11 cellular contexts compared by ENCODE assay signal in the genomic region with DNA sequence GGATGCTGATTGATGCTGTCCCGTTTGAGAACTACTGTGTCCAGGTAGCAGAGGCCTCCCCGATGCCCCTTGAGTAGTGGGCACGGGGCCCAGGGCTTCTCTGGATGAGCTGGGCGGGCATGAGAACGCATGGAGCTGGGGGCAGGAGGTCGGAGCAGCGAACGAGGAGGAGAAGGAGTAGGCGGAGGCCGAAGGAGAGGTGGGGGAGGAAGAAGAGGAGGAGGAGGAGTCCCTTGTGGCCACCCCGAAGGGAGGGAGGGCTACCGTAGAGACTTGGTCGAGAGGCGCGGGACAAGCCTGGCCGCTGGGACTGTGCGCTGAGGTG.
DNase-seq lines count a peak whose midpoint lies in the region; ATAC-seq and TF ChIP-seq lines count a peak whose summit lies in the region.
"Had no signal": no experiment of that assay in that cellular context is flagged by ENCODE, and none has a peak within 500 bp of the region (broad histone marks: within the 10 kb centered on the region; RNA-seq: fewer than 3 reads in every experiment).

No MANE protein-coding gene starts in this region.

- H3K4me1 Mint-ChIP-seq in IgD-negative memory B cell = peaks cover 10 to 35% (median 30%) of the 10 kb centered on the region in 3 donors
- H3K4me1 Mint-ChIP-seq in endodermal cell = peaks cover 4% of the 10 kb centered on the region
- H3K4me1 Mint-ChIP-seq in neural crest cell = peaks cover 28% of the 10 kb centered on the region

- no peak for ATAC-seq in foreskin keratinocyte

- H3K27me3 Mint-ChIP-seq in IgD-negative memory B cell (peaks cover 34% of the 10 kb centered on the region), endodermal cell (ENCODE audit: insufficient read depth) (peaks cover 71% of the 10 kb centered on the region), neural crest cell (ENCODE audit: low read depth) (peaks cover 75% of the 10 kb centered on the region)

- H3K4me3 ChIP-seq in endodermal cell (ENCODE audit: low read length) = peak overlapping the region; percentile 83

- peaks cover 0 to 3% (median 0%) of the 10 kb centered on the region in 3 donors for H3K9me3 Mint-ChIP-seq in IgD-negative memory B cell
- peaks cover 5% of the 10 kb centered on the region for H3K9me3 Mint-ChIP-seq in endodermal cell
- H3K9me3 Mint-ChIP-seq in neural crest cell = no peaks in the 10 kb centered on the region

- H3K27me3 ChIP-seq in endodermal cell (ENCODE audit: control insufficient read depth, insufficient read depth, low read length, poor library complexity, severe bottlenecking) = peaks cover 66% of the 10 kb centered on the region
- peaks cover 55% of the 10 kb centered on the region for H3K27me3 ChIP-seq in foreskin keratinocyte

- H3K36me3 Mint-ChIP-seq in IgD-negative memory B cell = peaks cover 2% of the 10 kb centered on the region
- no peaks in the 10 kb centered on the region for H3K36me3 Mint-ChIP-seq in endodermal cell (ENCODE audit: low read depth)
- no peaks in the 10 kb centered on the region for H3K36me3 Mint-ChIP-seq in neural crest cell (ENCODE audit: low read depth)

- H3K4me3 Mint-ChIP-seq in IgD-negative memory B cell = peak overlapping the region; percentile 75 to 97 (median 87)
- peak overlapping the region; percentile 77 for H3K4me3 Mint-ChIP-seq in endodermal cell
- H3K4me3 Mint-ChIP-seq in neural crest cell = peak overlapping the region; percentile 48

- WGBS in endodermal cell (ENCODE audit: insufficient coverage in 1 of 2, insufficient read length in 1 of 2), 2 experiments = 0 to 2% methylated on average over 4 to 17 of the region's 17 CpGs

- peak overlapping the region; percentile 47 to 88 (median 64) for H3K27ac Mint-ChIP-seq in IgD-negative memory B cell
- no peak overlapping the region for H3K27ac Mint-ChIP-seq in endodermal cell
- H3K27ac Mint-ChIP-seq in neural crest cell (ENCODE audit: unreplicated experiment) = no peak overlapping the region

- H3K9me3 ChIP-seq in endodermal cell (ENCODE audit: control insufficient read depth, low read length) = no peaks in the 10 kb centered on the region

- TF ChIP-seq CTCF in endodermal cell (conservative IDR thresholded peaks at IDR 0.05) (no peak), neural crest cell (conservative IDR thresholded peaks at IDR 0.05) (no peak), foreskin keratinocyte (conservative IDR thresholded peaks at IDR 0.05) (no peak)

- H3K4me1 ChIP-seq in endodermal cell (ENCODE audit: control insufficient read depth, insufficient read depth, low read length) (no peaks in the 10 kb centered on the region), foreskin keratinocyte (no peaks in the 10 kb centered on the region)

- H3K27ac ChIP-seq in endodermal cell (ENCODE audit: low read depth, low read length) (no peak overlapping the region), foreskin keratinocyte (no peak overlapping the region)

- DNase-seq in GM03348 (ENCODE audit: low spot score) (peak; percentile 6), endodermal cell (peak; percentile 78), neural crest cell (ENCODE audit: low read depth, low spot score) (no peak), COLO668 (lab: John Stamatoyannopoulos, UW; ENCODE audit: unreplicated experiment) (no peak), C1 segment of cervical spinal cord (lab: John Stamatoyannopoulos, UW) (no peak), foreskin keratinocyte (no peak)
- DNase-seq in stimulated activated CD4-positive, alpha-beta T cell treated with anti-CD3 and anti-CD28 coated beads, Interleukin-15, amount 100 ng/mL, for 24 hours = no peak
- DNase-seq: midbrain; stimulated activated CD4-positive, alpha-beta T cell treated with anti-CD3 and anti-CD28 coated beads, Interleukin-4, amount 100 ng/mL, for 4 hours; T1000 had no signal

- H3K36me3 ChIP-seq in endodermal cell (ENCODE audit: control insufficient read depth, insufficient read depth, low read length) = no peaks in the 10 kb centered on the region

- H3K9ac ChIP-seq in endodermal cell (ENCODE audit: extremely low read depth, low read length, poor library complexity, severe bottlenecking) = no peak overlapping the region

Comparison
In these comparisons a context has a peak if more than half of its experiments do, and no peak if none do; other contexts are left out.
1. DNase-seq: peak in GM03348 (single experiment) and endodermal cell (single experiment); none in neural crest cell (single experiment), COLO668 (single experiment), C1 segment of cervical spinal cord (0 of 14), foreskin keratinocyte (0 of 2) and stimulated activated CD4-positive, alpha-beta T cell treated with anti-CD3 and anti-CD28 coated beads, Interleukin-15, amount 100 ng/mL, for 24 hours (single experiment).
2. H3K27ac Mint-ChIP-seq: peak in IgD-negative memory B cell (3 of 3); none in endodermal cell (single experiment) and neural crest cell (single experiment).
3. Peak in every context shown above with its lines, with median percentiles within 50 percentile points of each other: H3K4me3 Mint-ChIP-seq.